In the genomic region with DNA sequence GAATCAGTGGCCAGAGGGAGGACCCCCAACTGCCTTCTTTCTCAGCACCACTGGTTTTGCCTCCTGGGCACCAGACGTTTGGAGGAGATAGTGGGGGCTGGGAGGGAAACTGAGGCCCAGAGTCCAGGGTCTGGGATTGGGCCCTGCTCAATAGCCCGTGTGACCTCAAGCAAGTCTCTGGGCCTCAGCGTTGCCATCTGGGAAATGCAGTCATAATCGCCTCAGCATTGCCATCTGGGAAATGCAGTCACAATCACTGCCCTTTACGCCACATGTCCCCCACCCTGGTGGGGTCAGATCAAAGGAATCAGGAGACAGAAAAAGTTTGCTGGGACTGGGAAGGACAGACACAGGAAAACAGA, we compare ENCODE assay signal across 12 cellular contexts. TPM values are rescaled to one million over a fixed set of nuclear protein-coding genes. Genes with fewer than 3 reads are reported as not detected.
A peak's percentile ranks its signal among the peaks of the same experiment; 100 is the strongest.
DNase-seq lines count a peak whose midpoint lies in the region; FAIRE-seq and TF ChIP-seq lines count a peak whose summit lies in the region.
"Had no signal": no experiment of that assay in that cellular context is flagged by ENCODE, and none has a peak within 500 bp of the region (broad histone marks: within the 10 kb centered on the region; RNA-seq: fewer than 3 reads in every experiment).

No MANE protein-coding gene starts in this region.

- H3K9ac ChIP-seq in NT2/D1 (ENCODE audit: insufficient read length, low read depth): peak overlapping the region; percentile 4
- no peak overlapping the region for H3K9ac ChIP-seq in Karpas-422 (ENCODE audit: low read length)

- peaks cover 33% of the 10 kb centered on the region for H3K4me1 ChIP-seq in NT2/D1 (ENCODE audit: insufficient read depth, insufficient read length)
- no peaks in the 10 kb centered on the region for H3K4me1 ChIP-seq in small intestine (ENCODE audit: control insufficient read depth in 2 of 2, insufficient read depth in 1 of 2, low read depth in 1 of 2, low read length in 1 of 2)
- peaks cover 19% of the 10 kb centered on the region for H3K4me1 ChIP-seq in Karpas-422 (ENCODE audit: low read length)
- H3K4me1 ChIP-seq: SJSA1 had no signal

- H3K27me3 Mint-ChIP-seq in dendritic cell treated with granulocyte-macrophage colony-stimulating factor and Interleukin-4, amounts not matched to agents 40 ng/mL and 50 ng/mL, for 4 days: no peaks in the 10 kb centered on the region

- DNase-seq in NT2/D1 (ENCODE audit: low read depth, low spot score) (no peak), small intestine (no peak), Karpas-422 (no peak), AG08396 (ENCODE audit: low spot score) (no peak), frontal cortex (ENCODE audit: low spot score in 2 of 2) (no peak)
- DNase-seq in stimulated activated CD4-positive, alpha-beta T cell treated with anti-CD3 and anti-CD28 coated beads, Interleukin-2, amount 100 ng/mL, for 24 hours: no peak
- DNase-seq: cerebellar nuclear complex, DMS79 had no signal

- H3K9me2 ChIP-seq in Karpas-422 (replicated peaks; ENCODE audit: insufficient read depth, low read length): no peaks in the 10 kb centered on the region

- no peak overlapping the region for H3K4me2 ChIP-seq in Karpas-422 (ENCODE audit: low read depth, low read length, poor library complexity, severe bottlenecking)

- H3K27ac ChIP-seq in small intestine (ENCODE audit: low read depth in 1 of 2, low read length in 1 of 2) (peak overlapping the region; percentile 5 to 84), Karpas-422 (ENCODE audit: low read length) (no peak overlapping the region)
- H3K27ac ChIP-seq: SJSA1 had no signal

- FAIRE-seq in small intestine (lab: Jason Lieb, UNC) (no peak), frontal cortex (lab: Jason Lieb, UNC) (no peak)

- intact Hi-C loops in dendritic cell treated with granulocyte-macrophage colony-stimulating factor and Interleukin-4, amounts not matched to agents 40 ng/mL and 50 ng/mL, for 4 days (cut with micrococcal nuclease): no loop called here

- peaks cover 68% of the 10 kb centered on the region for H3K4me1 Mint-ChIP-seq in dendritic cell treated with granulocyte-macrophage colony-stimulating factor and Interleukin-4, amounts not matched to agents 40 ng/mL and 50 ng/mL, for 4 days (ENCODE audit: low read depth)

- peaks cover 11% of the 10 kb centered on the region for H3K36me3 Mint-ChIP-seq in dendritic cell treated with granulocyte-macrophage colony-stimulating factor and Interleukin-4, amounts not matched to agents 40 ng/mL and 50 ng/mL, for 4 days (ENCODE audit: low read depth)

- H2AFZ ChIP-seq in Karpas-422 (ENCODE audit: low read length): no peak overlapping the region

- H4K20me1 ChIP-seq in Karpas-422 (ENCODE audit: insufficient read depth, low read depth, low read length): no peaks in the 10 kb centered on the region

- H3K36me3 ChIP-seq in NT2/D1 (ENCODE audit: insufficient read depth, insufficient read length, low read length) (no peaks in the 10 kb centered on the region), small intestine (ENCODE audit: control insufficient read depth in 2 of 2, insufficient read depth in 2 of 2, low read length in 2 of 2) (no peaks in the 10 kb centered on the region), Karpas-422 (ENCODE audit: insufficient read depth, low read length) (no peaks in the 10 kb centered on the region)
- H3K36me3 ChIP-seq: SJSA1 had no signal

- H3K79me2 ChIP-seq in Karpas-422 (ENCODE audit: low read length): no peaks in the 10 kb centered on the region

- H3K9me3 ChIP-seq in NT2/D1 (ENCODE audit: insufficient read depth, low read length): no peaks in the 10 kb centered on the region
- H3K9me3 ChIP-seq in small intestine (ENCODE audit: control insufficient read depth, low read depth): no peaks in the 10 kb centered on the region
- H3K9me3 ChIP-seq in Karpas-422 (ENCODE audit: low read length): no peaks in the 10 kb centered on the region
- H3K9me3 ChIP-seq: SJSA1 had no signal

- H3K9me3 Mint-ChIP-seq in dendritic cell treated with granulocyte-macrophage colony-stimulating factor and Interleukin-4, amounts not matched to agents 40 ng/mL and 50 ng/mL, for 4 days: no peaks in the 10 kb centered on the region

- peak overlapping the region; percentile 80 for H3K27ac Mint-ChIP-seq in dendritic cell treated with granulocyte-macrophage colony-stimulating factor and Interleukin-4, amounts not matched to agents 40 ng/mL and 50 ng/mL, for 4 days

- 60 to 69% (median 61%) methylated on average over 5 of the region's 5 CpGs for WGBS in small intestine, 3 donors

- peak overlapping the region; percentile 71 for H3K4me3 Mint-ChIP-seq in dendritic cell treated with granulocyte-macrophage colony-stimulating factor and Interleukin-4, amounts not matched to agents 40 ng/mL and 50 ng/mL, for 4 days

- H3K4me3 ChIP-seq in GM12875 (ENCODE audit: low read depth, low read length): peak overlapping the region; percentile 81
- no peak overlapping the region for H3K4me3 ChIP-seq in NT2/D1 (ENCODE audit: insufficient read length, low read depth)
- peak overlapping the region in 1 of 2 donors; percentile 52 for H3K4me3 ChIP-seq in small intestine (ENCODE audit: low read depth in 1 of 2, low read length in 2 of 2)
- H3K4me3 ChIP-seq in Karpas-422 (ENCODE audit: low read length): no peak overlapping the region
- H3K4me3 ChIP-seq: lung, SJSA1 had no signal

- no peak for TF ChIP-seq CTCF in GM12875 (IDR thresholded peaks at IDR 0.05; ENCODE audit: borderline replicate concordance, insufficient read depth, low read depth, low read length)

- no peaks in the 10 kb centered on the region for H3K27me3 ChIP-seq in NT2/D1 (ENCODE audit: insufficient read depth, insufficient read length)
- no peaks in the 10 kb centered on the region for H3K27me3 ChIP-seq in small intestine (ENCODE audit: control insufficient read depth in 2 of 2, insufficient read depth in 2 of 2, low read length in 2 of 2)
- H3K27me3 ChIP-seq in Karpas-422 (ENCODE audit: low read length): no peaks in the 10 kb centered on the region
- H3K27me3 ChIP-seq: SJSA1 had no signal

RNA-seq across cellular contexts. Expression of gene SH2D3C, which starts 1.6 kb away (rescaled TPM):
- 10 to 100 TPM in 1 of 3 donors, 1 to 10 TPM in 1, under 1 TPM in 1; 0.67 to 12.6 (median 3.8) TPM for polyA plus RNA-seq in small intestine
- 0.61 TPM in 1 of 2 replicates, not detected in the other for total RNA-seq in Karpas-422 (2014; rRNA removed; shearing (Covaris generic); ENCODE audit: low replicate concordance)
- total RNA-seq in frontal cortex: 6.1 TPM
- total RNA-seq: SJSA1 had no signal

RNA-seq across cellular contexts. Expression of gene CDK9, which starts 8.9 kb away (rescaled TPM):
- polyA plus RNA-seq in small intestine: 10 to 100 TPM; 34.0 to 35.1 (median 34.2) TPM
- total RNA-seq in Karpas-422 (2014; rRNA removed; shearing (Covaris generic); ENCODE audit: low replicate concordance): 23.9 and 30.7 TPM in 2 replicates
- 40.4 TPM for total RNA-seq in frontal cortex

RNA-seq across cellular contexts. Expression of gene FPGS, which starts 25.8 kb away (rescaled TPM):
- polyA plus RNA-seq in small intestine: 10 to 100 TPM; 24.4 to 45.8 (median 33.8) TPM
- total RNA-seq in Karpas-422 (2014; rRNA removed; shearing (Covaris generic); ENCODE audit: low replicate concordance): 41.9 and 102 TPM in 2 replicates
- total RNA-seq in frontal cortex: 18.3 TPM

RNA-seq across cellular contexts. Expression of gene TOR2A, which starts 41.8 kb away (rescaled TPM):
- 10 to 100 TPM; 13.2 to 24.0 (median 23.8) TPM for polyA plus RNA-seq in small intestine
- total RNA-seq in Karpas-422 (2014; rRNA removed; shearing (Covaris generic); ENCODE audit: low replicate concordance): 10.7 and 12.7 TPM in 2 replicates
- 7.3 TPM for total RNA-seq in frontal cortex
